Comparison of ENCODE assay signal across 22 cellular contexts in genomic region chr1:157195521-157196244, GRCh38.
"Had no signal": no experiment of that assay in that cellular context is flagged by ENCODE, and none has a peak within 500 bp of the region (broad histone marks: within the 10 kb centered on the region; RNA-seq: fewer than 3 reads in every experiment).

No MANE protein-coding gene starts in this region.

- H3K27me3 ChIP-seq: foreskin keratinocyte, neural progenitor cell, ovary had no signal

- DNase-seq: activated CD4-positive, alpha-beta T cell treated with anti-CD3 and anti-CD28 coated beads for 4 hours; activated CD4-positive, alpha-beta T cell treated with anti-CD3 and anti-CD28 coated beads, Interleukin-2, amount 50 U/mL, for 48 hours; activated CD4-positive, CD25-positive, alpha-beta regulatory T cell; activated CD8-positive, alpha-beta memory T cell treated with anti-CD3 and anti-CD28 coated beads, Interleukin-2, amount 50 U/mL, for 48 hours; activated naive CD4-positive, alpha-beta T cell; activated naive CD8-positive, alpha-beta T cell treated with anti-CD3 and anti-CD28 coated beads for 36 hours; activated T-cell treated with anti-CD3 and anti-CD28 coated beads, Interleukin-2, amount 50 U/mL, for 4 hours; erythroblast; foreskin keratinocyte; left lung; naive thymus-derived CD8-positive, alpha-beta T cell; ovary; stimulated activated CD4-positive, alpha-beta T cell treated with anti-CD3 and anti-CD28 coated beads, Interleukin-12 subunit alpha, Interleukin-12 subunit beta, amount 100 ng/mL, for 4 hours; stimulated activated CD4-positive, alpha-beta T cell treated with anti-CD3 and anti-CD28 coated beads, Interleukin-1b, Interleukin-23, amount 100 ng/mL, for 48 hours; SW 1271; T-helper 17 cell; transverse colon had no signal

- H3K9ac ChIP-seq: neural progenitor cell had no signal

- H3K9me3 ChIP-seq: breast epithelium, left lung, ovary, prostate gland, transverse colon had no signal

- H3K27ac ChIP-seq: breast epithelium, foreskin keratinocyte, left lung, neural progenitor cell, ovary, prostate gland, transverse colon had no signal

- H3K36me3 ChIP-seq: breast epithelium, left lung, neural progenitor cell, ovary, prostate gland, transverse colon had no signal

- H3K4me3 ChIP-seq: breast epithelium, left lung, lung, neural progenitor cell, ovary, prostate gland, transverse colon had no signal

- H3K4me1 ChIP-seq: breast epithelium, foreskin keratinocyte, left lung, neural progenitor cell, prostate gland, transverse colon had no signal

- ATAC-seq: activated T-cell treated with anti-CD3 and anti-CD28 coated beads, Interleukin-2, amount 50 U/mL, for 4 hours; foreskin keratinocyte; left lung; naive thymus-derived CD8-positive, alpha-beta T cell; right cardiac atrium; T-helper 17 cell had no signal
